ENCODE assay signal across 1 cellular context in the genomic region with DNA sequence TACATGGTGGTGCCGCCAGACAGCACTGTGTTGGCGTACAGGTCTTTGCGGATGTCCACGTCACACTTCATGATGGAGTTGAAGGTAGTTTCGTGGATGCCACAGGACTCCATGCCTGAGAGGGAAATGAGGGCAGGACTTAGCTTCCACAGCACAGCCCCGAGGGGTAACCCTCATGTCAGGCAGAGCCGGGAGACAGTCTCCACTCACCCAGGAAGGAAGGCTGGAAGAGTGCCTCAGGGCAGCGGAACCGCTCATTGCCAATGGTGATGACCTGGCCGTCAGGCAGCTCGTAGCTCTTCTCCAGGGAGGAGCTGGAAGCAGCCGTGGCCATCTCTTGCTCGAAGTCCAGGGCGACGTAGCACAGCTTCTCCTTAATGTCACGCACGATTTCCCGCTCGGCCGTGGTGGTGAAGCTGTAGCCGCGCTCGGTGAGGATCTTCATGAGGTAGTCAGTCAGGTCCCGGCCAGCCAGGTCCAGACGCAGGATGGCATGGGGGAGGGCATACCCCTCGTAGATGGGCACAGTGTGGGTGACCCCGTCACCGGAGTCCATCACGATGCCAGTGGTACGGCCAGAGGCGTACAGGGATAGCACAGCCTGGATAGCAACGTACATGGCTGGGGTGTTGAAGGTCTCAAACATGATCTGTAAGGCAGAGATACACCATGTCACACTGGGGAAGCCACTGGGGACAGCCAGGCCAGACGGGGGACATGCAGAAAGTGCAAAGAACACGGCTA.
TF ChIP-seq lines count a peak whose summit lies in the region.

No MANE protein-coding gene starts in this region.

TF ChIP-seq in K562, 482 proteins besides CTCF, POLR2A, EP300 and RAD21 (continued from another document):
- TF ChIP-seq ZBTB11 (CRISPR knock-in tag; IDR thresholded peaks at IDR 0.05) (0 out of 6 replicates have a peak, but pooled peaks of 1 of the 3 experiments have one; percentile 7), PML (IDR thresholded peaks at IDR 0.05; ENCODE audit: low read length) (peak; percentile 16; the same call in 1 of the 2 replicates), MLLT1 (IDR thresholded peaks at IDR 0.05) (peak in 1 of 2 experiments; percentile 23; a peak in 1 of 4 replicates), ZHX1 (conservative IDR thresholded peaks at IDR 0.05; ENCODE audit: low read length) (no peak), RCOR1 (IDR thresholded peaks at IDR 0.05; ENCODE audit: borderline replicate concordance in 1 of 2, low read depth in 2 of 2, low read length in 2 of 2) (no peak), FOXP4 (CRISPR knock-in tag; IDR thresholded peaks at IDR 0.05; ENCODE audit: borderline replicate concordance) (no peak), JUND (IDR thresholded peaks at IDR 0.05; ENCODE audit: borderline replicate concordance, low read depth, low read length) (no peak), JUND (tag; IDR thresholded peaks at IDR 0.05; ENCODE audit: borderline replicate concordance, low read depth, low read length) (no peak), ZNF143 (CRISPR knock-in tag; IDR thresholded peaks at IDR 0.05) (0 out of 2 replicates have a peak, but pooled peaks have one; percentile 12), ZNF507 (tag; conservative IDR thresholded peaks at IDR 0.05) (no peak), RHOXF2B (CRISPR knock-in tag; conservative IDR thresholded peaks at IDR 0.05) (no peak), ZNF354B (CRISPR knock-in tag; IDR thresholded peaks at IDR 0.05) (no peak), HDAC8 (tag; IDR thresholded peaks at IDR 0.05) (no peak)
- TF ChIP-seq, protein P1, sequence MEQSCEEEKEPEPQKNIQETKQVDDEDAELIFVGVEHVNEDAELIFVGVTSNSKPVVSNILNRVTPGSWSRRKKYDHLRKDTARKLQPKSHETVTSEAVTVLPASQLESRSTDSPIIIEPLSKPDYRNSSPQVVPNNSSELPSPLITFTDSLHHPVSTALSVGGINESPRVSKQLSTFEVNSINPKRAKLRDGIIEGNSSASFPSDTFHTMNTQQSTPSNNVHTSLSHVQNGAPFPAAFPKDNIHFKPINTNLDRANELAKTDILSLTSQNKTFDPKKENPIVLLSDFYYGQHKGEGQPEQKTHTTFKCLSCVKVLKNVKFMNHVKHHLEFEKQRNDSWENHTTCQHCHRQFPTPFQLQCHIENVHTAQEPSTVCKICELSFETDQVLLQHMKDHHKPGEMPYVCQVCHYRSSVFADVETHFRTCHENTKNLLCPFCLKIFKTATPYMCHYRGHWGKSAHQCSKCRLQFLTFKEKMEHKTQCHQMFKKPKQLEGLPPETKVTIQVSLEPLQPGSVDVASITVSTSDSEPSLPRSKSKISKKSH (CRISPR knock-in tag; IDR thresholded peaks at IDR 0.05) = no peak
- TF ChIP-seq, protein P2, sequence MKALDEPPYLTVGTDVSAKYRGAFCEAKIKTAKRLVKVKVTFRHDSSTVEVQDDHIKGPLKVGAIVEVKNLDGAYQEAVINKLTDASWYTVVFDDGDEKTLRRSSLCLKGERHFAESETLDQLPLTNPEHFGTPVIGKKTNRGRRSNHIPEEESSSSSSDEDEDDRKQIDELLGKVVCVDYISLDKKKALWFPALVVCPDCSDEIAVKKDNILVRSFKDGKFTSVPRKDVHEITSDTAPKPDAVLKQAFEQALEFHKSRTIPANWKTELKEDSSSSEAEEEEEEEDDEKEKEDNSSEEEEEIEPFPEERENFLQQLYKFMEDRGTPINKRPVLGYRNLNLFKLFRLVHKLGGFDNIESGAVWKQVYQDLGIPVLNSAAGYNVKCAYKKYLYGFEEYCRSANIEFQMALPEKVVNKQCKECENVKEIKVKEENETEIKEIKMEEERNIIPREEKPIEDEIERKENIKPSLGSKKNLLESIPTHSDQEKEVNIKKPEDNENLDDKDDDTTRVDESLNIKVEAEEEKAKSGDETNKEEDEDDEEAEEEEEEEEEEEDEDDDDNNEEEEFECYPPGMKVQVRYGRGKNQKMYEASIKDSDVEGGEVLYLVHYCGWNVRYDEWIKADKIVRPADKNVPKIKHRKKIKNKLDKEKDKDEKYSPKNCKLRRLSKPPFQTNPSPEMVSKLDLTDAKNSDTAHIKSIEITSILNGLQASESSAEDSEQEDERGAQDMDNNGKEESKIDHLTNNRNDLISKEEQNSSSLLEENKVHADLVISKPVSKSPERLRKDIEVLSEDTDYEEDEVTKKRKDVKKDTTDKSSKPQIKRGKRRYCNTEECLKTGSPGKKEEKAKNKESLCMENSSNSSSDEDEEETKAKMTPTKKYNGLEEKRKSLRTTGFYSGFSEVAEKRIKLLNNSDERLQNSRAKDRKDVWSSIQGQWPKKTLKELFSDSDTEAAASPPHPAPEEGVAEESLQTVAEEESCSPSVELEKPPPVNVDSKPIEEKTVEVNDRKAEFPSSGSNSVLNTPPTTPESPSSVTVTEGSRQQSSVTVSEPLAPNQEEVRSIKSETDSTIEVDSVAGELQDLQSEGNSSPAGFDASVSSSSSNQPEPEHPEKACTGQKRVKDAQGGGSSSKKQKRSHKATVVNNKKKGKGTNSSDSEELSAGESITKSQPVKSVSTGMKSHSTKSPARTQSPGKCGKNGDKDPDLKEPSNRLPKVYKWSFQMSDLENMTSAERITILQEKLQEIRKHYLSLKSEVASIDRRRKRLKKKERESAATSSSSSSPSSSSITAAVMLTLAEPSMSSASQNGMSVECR (CRISPR knock-in tag; IDR thresholded peaks at IDR 0.05) = peak; percentile 36; the same call in 1 of the 2 replicates
